ENCODE assay signal across 18 cellular contexts in the genomic region with DNA sequence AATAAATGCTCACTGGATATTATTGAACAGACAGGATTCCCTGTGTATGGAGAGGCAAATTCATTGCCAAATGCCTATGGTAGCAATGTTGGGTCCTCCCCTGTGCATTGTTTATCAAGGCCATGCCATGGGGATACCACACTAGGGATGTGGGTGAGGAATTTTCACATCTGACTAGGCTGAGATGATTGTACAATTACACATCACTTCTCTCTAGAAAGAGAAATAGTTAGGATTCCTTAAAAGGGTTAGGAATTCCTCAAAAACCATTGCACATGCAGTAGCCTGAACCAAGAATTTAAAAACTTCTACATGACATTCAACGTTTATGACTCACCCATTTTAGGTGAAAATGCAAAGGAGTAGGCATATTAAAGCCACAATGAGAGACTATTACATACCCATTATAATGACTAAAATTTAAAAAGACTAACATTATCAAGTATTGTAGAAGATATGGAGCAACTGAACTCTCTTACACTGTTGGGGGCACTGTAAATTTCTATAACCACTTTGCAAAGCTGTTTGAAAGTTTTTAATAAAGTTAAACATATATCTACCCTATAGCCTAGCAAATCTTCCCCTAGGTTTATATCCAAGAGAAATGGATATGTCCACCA.
DNase-seq lines count a peak whose midpoint lies in the region; ATAC-seq and TF ChIP-seq lines count a peak whose summit lies in the region.
"Had no signal": no experiment of that assay in that cellular context is flagged by ENCODE, and none has a peak within 500 bp of the region (broad histone marks: within the 10 kb centered on the region; RNA-seq: fewer than 3 reads in every experiment).

No MANE protein-coding gene starts in this region.

- H3K4me3 Mint-ChIP-seq in Caco-2 (ENCODE audit: unreplicated experiment) = no peak overlapping the region
- H3K4me3 Mint-ChIP-seq: naive thymus-derived CD4-positive, alpha-beta T cell had no signal

- no peak for TF ChIP-seq RAD21 in Ishikawa (IDR thresholded peaks at IDR 0.05; ENCODE audit: low read depth)

- no peaks in the 10 kb centered on the region for H3K9me3 Mint-ChIP-seq in Caco-2 (ENCODE audit: unreplicated experiment)

- peaks cover 22% of the 10 kb centered on the region for H3K4me1 Mint-ChIP-seq in Caco-2 (ENCODE audit: low read depth, unreplicated experiment)
- H3K4me1 Mint-ChIP-seq: naive thymus-derived CD4-positive, alpha-beta T cell had no signal

- no peak for TF ChIP-seq CTCF in Caco-2 (IDR thresholded peaks at IDR 0.05; ENCODE audit: insufficient read depth in 1 of 2, low read depth in 1 of 2, low read length in 1 of 2, severe bottlenecking in 1 of 2, unreplicated experiment in 1 of 2)
- TF ChIP-seq CTCF in brain microvascular endothelial cell (IDR thresholded peaks at IDR 0.05; ENCODE audit: low read depth, low read length, missing control alignments) = no peak
- TF ChIP-seq CTCF in uterus (IDR thresholded peaks at IDR 0.05) = no peak

- H3K9me3 ChIP-seq in Caco-2 = no peaks in the 10 kb centered on the region
- no peaks in the 10 kb centered on the region for H3K9me3 ChIP-seq in uterus
- H3K9me3 ChIP-seq: MG63, suprapubic skin had no signal

- H3K27me3 ChIP-seq in Caco-2 (replicated peaks; ENCODE audit: control insufficient read depth, insufficient read depth, low read length) (no peaks in the 10 kb centered on the region), brain microvascular endothelial cell (replicated peaks) (no peaks in the 10 kb centered on the region), uterus (no peaks in the 10 kb centered on the region)
- H3K27me3 ChIP-seq: heart left ventricle, MG63, suprapubic skin had no signal

- H3K27me3 Mint-ChIP-seq in Caco-2 (ENCODE audit: insufficient read depth, unreplicated experiment) = no peaks in the 10 kb centered on the region

- no peaks in the 10 kb centered on the region for H3K36me3 ChIP-seq in Caco-2 (ENCODE audit: control insufficient read depth, insufficient read depth, low read length)
- no peaks in the 10 kb centered on the region for H3K36me3 ChIP-seq in brain microvascular endothelial cell (replicated peaks)
- no peaks in the 10 kb centered on the region for H3K36me3 ChIP-seq in uterus
- H3K36me3 ChIP-seq: MG63, suprapubic skin had no signal

- in situ Hi-C loops in brain microvascular endothelial cell (cut with HindIII; ENCODE audit: low pct_ligation_motif_present, low sequenced_read_pairs) = no loop called here

- no peak overlapping the region for H3K4me3 ChIP-seq in Caco-2 (ENCODE audit: low read depth, low read length)
- no peak overlapping the region for H3K4me3 ChIP-seq in brain microvascular endothelial cell (ENCODE audit: low read depth, low read length)
- H3K4me3 ChIP-seq in uterus = no peak overlapping the region
- H3K4me3 ChIP-seq: heart left ventricle, MG63, suprapubic skin had no signal

- CTCF ChIA-PET in Caco-2 (lab: Charles Lee) = no interaction called here

- no TSS peak for BruUV-seq in Caco-2 (replicated peaks; lab: Mats Ljungman, UMichigan)

- intact Hi-C loops in Caco-2 (cut with micrococcal nuclease; ENCODE audit: unreplicated experiment) (no loop called here), uterus (cut with DNase I; ENCODE audit: low total_unique reads) (no loop called here)

- no peak overlapping the region for H3K27ac ChIP-seq in brain microvascular endothelial cell
- H3K27ac ChIP-seq in uterus = no peak overlapping the region
- H3K27ac ChIP-seq in substantia nigra (ENCODE audit: low read depth, low read length, poor library complexity, severe bottlenecking) = no peak overlapping the region
- H3K27ac ChIP-seq: C4-2B, heart left ventricle, suprapubic skin had no signal

- TF ChIP-seq EP300 in Ishikawa (IDR thresholded peaks at IDR 0.05; ENCODE audit: borderline replicate concordance) = peak; percentile 46; the same call in 1 of the 2 replicates

- peak overlapping the region; percentile 42 for H3K27ac Mint-ChIP-seq in Caco-2 (ENCODE audit: unreplicated experiment)
- H3K27ac Mint-ChIP-seq: naive thymus-derived CD4-positive, alpha-beta T cell; progenitor cell of endocrine pancreas had no signal

- POLR2A ChIA-PET in Caco-2 (lab: Charles Lee) = no interaction called here

- peaks cover 40% of the 10 kb centered on the region for H3K4me1 ChIP-seq in Caco-2
- H3K4me1 ChIP-seq in uterus = peaks cover 0 to 4% of the 10 kb centered on the region in 2 donors

- peaks cover 15% of the 10 kb centered on the region for H3K36me3 Mint-ChIP-seq in Caco-2 (ENCODE audit: insufficient read depth, unreplicated experiment)
- H3K36me3 Mint-ChIP-seq: naive thymus-derived CD4-positive, alpha-beta T cell had no signal

- no peak for ATAC-seq in HG02642 (IDR thresholded peaks at IDR 0.05; ENCODE audit: poor library complexity, unreplicated experiment)
- ATAC-seq: heart left ventricle; left lobe of liver; naive thymus-derived CD4-positive, alpha-beta T cell had no signal

- no peak for TF ChIP-seq POLR2A in uterus (IDR thresholded peaks at IDR 0.05)

- DNase-seq in Caco-2 = no peak
- peak; percentile 45 for DNase-seq in brain microvascular endothelial cell
- DNase-seq in kidney glomerular epithelial cell (lab: John Stamatoyannopoulos, UW) = peak; percentile 74
- no peak for DNase-seq in germinal center (ENCODE audit: low spot score)
- no peak for DNase-seq in uterus
- no peak for DNase-seq in substantia nigra (lab: John Stamatoyannopoulos, UW)
- DNase-seq: effector memory CD4-positive, alpha-beta T cell; heart left ventricle; MG63; naive thymus-derived CD4-positive, alpha-beta T cell; NCI-H2081; stimulated activated CD4-positive, alpha-beta T cell treated with anti-CD3 and anti-CD28 coated beads, Interleukin-15, amount 100 ng/mL, for 24 hours had no signal

TF ChIP-seq in Ishikawa, 13 proteins besides CTCF, POLR2A, EP300 and RAD21:
- TF ChIP-seq, protein P1, sequence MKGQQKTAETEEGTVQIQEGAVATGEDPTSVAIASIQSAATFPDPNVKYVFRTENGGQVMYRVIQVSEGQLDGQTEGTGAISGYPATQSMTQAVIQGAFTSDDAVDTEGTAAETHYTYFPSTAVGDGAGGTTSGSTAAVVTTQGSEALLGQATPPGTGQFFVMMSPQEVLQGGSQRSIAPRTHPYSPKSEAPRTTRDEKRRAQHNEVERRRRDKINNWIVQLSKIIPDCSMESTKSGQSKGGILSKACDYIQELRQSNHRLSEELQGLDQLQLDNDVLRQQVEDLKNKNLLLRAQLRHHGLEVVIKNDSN (IDR thresholded peaks at IDR 0.05) = no peak
- TF ChIP-seq NFIC (IDR thresholded peaks at IDR 0.05) = 0 out of 2 replicates have a peak, but pooled peaks have one; percentile 26
- TF ChIP-seq FOXM1 (IDR thresholded peaks at IDR 0.05; ENCODE audit: borderline replicate concordance, low read depth) = no peak; the same call in 1 of the 2 replicates
- TF ChIP-seq CEBPB (IDR thresholded peaks at IDR 0.05) = no peak
- peak; percentile 83 for TF ChIP-seq TEAD4 (IDR thresholded peaks at IDR 0.05)

Comparison
In these comparisons a context has a peak if more than half of its experiments do, and no peak if none do; other contexts are left out.
1. DNase-seq: peak in brain microvascular endothelial cell (single experiment) and kidney glomerular epithelial cell (single experiment); none in Caco-2 (0 of 2), germinal center (single experiment), uterus (0 of 2) and substantia nigra (0 of 49).